Comparison of ENCODE assay signal across 8 cellular contexts in genomic region chr3:171286580-171287249, GRCh38.
DNase-seq lines count a peak whose midpoint lies in the region; ATAC-seq, FAIRE-seq and TF ChIP-seq lines count a peak whose summit lies in the region.

No MANE protein-coding gene starts in this region.

- no peaks in the 10 kb centered on the region for H3K4me1 ChIP-seq in kidney (ENCODE audit: control insufficient read depth in 1 of 2, insufficient read depth in 1 of 2, low read depth in 1 of 2, low read length in 2 of 2)

- ATAC-seq in GM18499 (IDR thresholded peaks at IDR 0.05; ENCODE audit: insufficient read depth, unreplicated experiment) (peak; percentile 54), GM21825 (IDR thresholded peaks at IDR 0.05; ENCODE audit: unreplicated experiment) (peak; percentile 47)

- H3K9ac ChIP-seq in kidney (ENCODE audit: low read length in 2 of 2) = no peak overlapping the region

- intact Hi-C loops in kidney (cut with DNase I) = no loop called here

- TF ChIP-seq CTCF in kidney (IDR thresholded peaks at IDR 0.05; ENCODE audit: borderline replicate concordance, extremely low read depth, insufficient read depth) = no peak

- FAIRE-seq in HTR-8/SVneo (lab: Jason Lieb, UNC) (no peak), kidney (lab: Jason Lieb, UNC) (no peak)

- no peaks in the 10 kb centered on the region for H3K36me3 ChIP-seq in kidney (ENCODE audit: control insufficient read depth in 1 of 2, insufficient read depth in 2 of 2, low read length in 2 of 2)

- DNase-seq in NCI-H2196 (lab: John Stamatoyannopoulos, UW; ENCODE audit: unreplicated experiment) (peak; percentile 63), iris pigment epithelial cell (ENCODE audit: low read depth) (peak; percentile 73), dedifferentiated amniotic fluid mesenchymal stem cell (ENCODE audit: extremely low spot score) (no peak), HTR-8/SVneo (ENCODE audit: insufficient read length, low spot score) (no peak), kidney (no peak)
- DNase-seq in stimulated activated CD4-positive, alpha-beta T cell treated with anti-CD3 and anti-CD28 coated beads, Interleukin-1b, Interleukin-23, amount 100 ng/mL, for 48 hours = no peak

- no peak overlapping the region for H3K27ac ChIP-seq in kidney (ENCODE audit: low read depth in 2 of 2, low read length in 2 of 2)

- no peaks in the 10 kb centered on the region for H3K9me3 ChIP-seq in kidney (ENCODE audit: control insufficient read depth in 1 of 2, low read length in 2 of 2)

- no peak overlapping the region for H3K4me3 ChIP-seq in kidney (ENCODE audit: low read length in 2 of 2)

Comparison
In these comparisons a context has a peak if more than half of its experiments do, and no peak if none do; other contexts are left out.
1. DNase-seq: peak in NCI-H2196 (single experiment) and iris pigment epithelial cell (single experiment); none in dedifferentiated amniotic fluid mesenchymal stem cell (single experiment), stimulated activated CD4-positive, alpha-beta T cell treated with anti-CD3 and anti-CD28 coated beads, Interleukin-1b, Interleukin-23, amount 100 ng/mL, for 48 hours (single experiment), HTR-8/SVneo (single experiment) and kidney (single experiment).